Comparison of ENCODE assay signal across 8 cellular contexts in the genomic region with DNA sequence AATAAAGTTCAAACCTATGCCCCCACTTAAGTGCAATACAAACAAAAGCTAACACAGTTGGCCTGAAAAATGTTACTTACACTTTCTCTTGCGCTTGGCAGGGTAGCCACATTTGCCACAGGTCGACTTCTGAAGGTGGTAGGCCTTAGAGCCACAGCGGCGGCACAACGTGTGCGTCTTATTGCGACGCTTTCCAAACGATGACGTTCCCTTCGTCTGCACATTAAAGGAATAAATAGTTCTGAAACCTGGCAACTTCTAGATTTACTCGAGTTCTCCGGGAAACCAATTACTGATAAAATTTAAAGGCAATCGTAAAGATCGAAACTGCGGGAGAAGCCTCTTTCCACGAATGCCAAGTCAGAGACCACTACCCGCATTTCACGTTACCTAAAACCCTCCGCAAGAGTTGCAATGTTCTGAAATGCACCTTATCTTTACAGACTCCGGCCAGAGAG. TPM values are rescaled to one million over a fixed set of nuclear protein-coding genes. Genes with fewer than 3 reads are reported as not detected.
DNase-seq lines count a peak whose midpoint lies in the region; ATAC-seq, FAIRE-seq and TF ChIP-seq lines count a peak whose summit lies in the region.

No MANE protein-coding gene starts in this region.

- peak overlapping the region; percentile 100 for H3K27ac Mint-ChIP-seq in nephron progenitor cell

- no peak overlapping the region for H2BK20ac ChIP-seq in H1 (ENCODE audit: low read length)

- H3K9me3 Mint-ChIP-seq in nephron progenitor cell: no peaks in the 10 kb centered on the region

- H2AFZ ChIP-seq in H1 (ENCODE audit: low read length): no peak overlapping the region

- peak overlapping the region; percentile 99; the same call in 1 of the 2 replicates for H4K8ac ChIP-seq in H1 (ENCODE audit: extremely low read depth, insufficient read depth, low read length)

- H2BK120ac ChIP-seq in H1 (replicated peaks; ENCODE audit: low read depth, low read length): peak overlapping the region; percentile 59

- POLR2A ChIA-PET in AG04449 (lab: Yijun Ruan, JAX): interaction anchor here (0.6 to 3.1 kb wide), 6 partner anchors 11 to 297 kb away, joined by 3 to 16 read pairs (median 4); no protein-coding TSS in a partner anchor
- POLR2A ChIA-PET in H1 (lab: Charles Lee; ENCODE audit: partially characterized antibody): interaction anchor here (0.6 to 16.9 kb wide), 15 partner anchors 11 to 1271 kb away, joined by 3 to 372 read pairs (median 6); partner anchors contain the start of gene CARD6

- 0 out of 2 replicates have a peak, but pooled peaks cover 2% of the 10 kb centered on the region for H3K79me1 ChIP-seq in H1 (ENCODE audit: low read depth, low read length)

- DNase-seq in AG04449 (ENCODE audit: low read depth, low spot score) (no peak), HK-2 (ENCODE audit: unreplicated experiment) (peak; percentile 13), H1 (ENCODE audit: low read depth in 1 of 2, low spot score in 2 of 2) (no peak), nephron progenitor cell (no peak), posterior vena cava (ENCODE audit: low spot score) (no peak), MV-4-11 (lab: John Stamatoyannopoulos, UW) (no peak)
- DNase-seq in activated CD4-positive, alpha-beta T cell treated with anti-CD3 and anti-CD28 coated beads for 4 hours: peak; percentile 29 to 45

- peaks cover 0 to 7% (median 1%) of the 10 kb centered on the region in 4 experiments; a peak in 2 of 7 replicates for H3K4me1 ChIP-seq in H1 (replicated peaks in 1 of 4; ENCODE audit: control insufficient read depth in 3 of 4, insufficient read depth in 4 of 4, low read length in 3 of 4)

- peak overlapping the region; percentile 76 for H4K5ac ChIP-seq in H1 (ENCODE audit: insufficient read length, low read depth, low read length)

- H3K56ac ChIP-seq in H1 (replicated peaks; ENCODE audit: insufficient read length, low read depth, low read length): peak overlapping the region; percentile 88

- peak overlapping the region; percentile 97 to 100 (median 99) for H3K9ac ChIP-seq in H1 (replicated peaks in 1 of 4; ENCODE audit: extremely low read depth in 1 of 4, low read depth in 3 of 4, low read length in 3 of 4)

- CTCF ChIA-PET in AG04449 (lab: Yijun Ruan, JAX) (no interaction called here), H1 (lab: Charles Lee; ENCODE audit: partially characterized antibody) (interaction anchor here (1.0 kb wide), 1 partner anchor 8 kb away, joined by 3 read pairs; no protein-coding TSS in a partner anchor)

- FAIRE-seq in H1 (lab: Jason Lieb, UNC): no peak

- H3K18ac ChIP-seq in H1 (ENCODE audit: extremely low read depth, low read length): peak overlapping the region; percentile 84

- ATAC-seq in HG03025 (IDR thresholded peaks at IDR 0.05; ENCODE audit: low FRiP score, unreplicated experiment): no peak

- TF ChIP-seq CTCF in AG04449 (IDR thresholded peaks at IDR 0.05; ENCODE audit: insufficient read depth, low read length, missing control alignments): no peak
- TF ChIP-seq CTCF in H1 (IDR thresholded peaks at IDR 0.05; ENCODE audit: control extremely low read depth in 1 of 3, insufficient read depth in 1 of 3, low read depth in 1 of 3, low read length in 3 of 3): no peak
- no peak for TF ChIP-seq CTCF in nephron progenitor cell (IDR thresholded peaks at IDR 0.05)

- no peak overlapping the region for H2BK15ac ChIP-seq in H1 (ENCODE audit: low read length)

- H3K4me2 ChIP-seq in H1 (ENCODE audit: insufficient read depth in 1 of 2, low read depth in 2 of 2, low read length in 2 of 2): peak overlapping the region; percentile 86 to 93

- H2AK5ac ChIP-seq in H1 (ENCODE audit: low read depth, low read length): peak overlapping the region; percentile 83; the same call in 1 of the 2 replicates

- no peaks in the 10 kb centered on the region for H3K27me3 ChIP-seq in H1 (replicated peaks in 1 of 4; ENCODE audit: control insufficient read depth in 3 of 4, extremely low read depth in 1 of 4, insufficient read depth in 3 of 4, low read length in 3 of 4)

- H3K27ac ChIP-seq in H1 (ENCODE audit: low read depth, low read length): peak overlapping the region; percentile 94

- H3K14ac ChIP-seq in H1 (ENCODE audit: insufficient read length): peak overlapping the region; percentile 95

- peak overlapping the region; percentile 83 for H4K91ac ChIP-seq in H1 (replicated peaks; ENCODE audit: insufficient read length, low read length)

- no peak for TF ChIP-seq EP300 in H1 (IDR thresholded peaks at IDR 0.05; ENCODE audit: borderline replicate concordance in 1 of 2, low read depth in 2 of 2, low read length in 2 of 2)

- intact Hi-C loops in posterior vena cava (cut with DNase I): loop anchor here in 1 of 2 donors (10.0 kb wide), 1 partner anchor 80 kb away; the partner anchor contains the start of gene TTC33

- 1% methylated on average over 21 of the region's 21 CpGs; no CpG with 5 or more reads in 1 of the 2 experiments for WGBS in H1 (ENCODE audit: extremely low coverage in 1 of 2, insufficient coverage in 1 of 2, insufficient read length in 1 of 2, insufficient replicate concordance in 2 of 2, low coverage in 1 of 2, low lambda C conversion rate in 2 of 2, missing lambda C conversion rate in 1 of 2), 2 experiments

- H3K36me3 ChIP-seq in H1 (ENCODE audit: control insufficient read depth in 2 of 4, insufficient read depth in 4 of 4, low read length in 3 of 4): peaks cover 37 to 51% (median 48%) of the 10 kb centered on the region in 4 experiments

- H3K4me3 ChIP-seq in AG04449 (ENCODE audit: low read depth, low read length) (peak overlapping the region; percentile 98), H1 (ENCODE audit: extremely low read depth in 1 of 4, insufficient read depth in 2 of 4, low read depth in 3 of 4, low read length in 4 of 4) (peak overlapping the region; percentile 85 to 100 (median 99))

- peak in 1 of 2 experiments; percentile 16; a peak in 1 of 3 replicates for TF ChIP-seq POLR2A in H1 (IDR thresholded peaks at IDR 0.05; ENCODE audit: control extremely low read depth in 1 of 2, low read depth in 2 of 2, low read length in 2 of 2)

- peaks cover 8% of the 10 kb centered on the region for H3K23me2 ChIP-seq in H1 (ENCODE audit: low read depth, low read length)

- H3K4me1 Mint-ChIP-seq in nephron progenitor cell: peaks cover 62% of the 10 kb centered on the region

- H3K23ac ChIP-seq in H1 (ENCODE audit: insufficient read length): no peak overlapping the region

- H2BK12ac ChIP-seq in H1 (ENCODE audit: low read depth, low read length): no peak overlapping the region; the same call in 1 of the 2 replicates

- peaks cover 17 to 42% of the 10 kb centered on the region in 2 experiments for H3K79me2 ChIP-seq in H1 (ENCODE audit: control insufficient read depth in 1 of 2, insufficient read depth in 2 of 2, low read length in 2 of 2)

- H4K20me1 ChIP-seq in H1 (replicated peaks in 1 of 2; ENCODE audit: control insufficient read depth in 1 of 2, insufficient read depth in 2 of 2, low read length in 2 of 2): peaks cover 11 to 23% of the 10 kb centered on the region in 2 experiments

- no peak for TF ChIP-seq RAD21 in H1 (IDR thresholded peaks at IDR 0.05 in 1 of 2, conservative IDR thresholded peaks at IDR 0.05 in 1 of 2; ENCODE audit: low read depth in 2 of 2, low read length in 2 of 2)

- peak overlapping the region; percentile 96 for H2BK5ac ChIP-seq in H1 (ENCODE audit: low read depth, low read length)

- H3K36me3 Mint-ChIP-seq in nephron progenitor cell (ENCODE audit: low read depth): peaks cover 55% of the 10 kb centered on the region

- peak overlapping the region; percentile 100 for H3K4me3 Mint-ChIP-seq in nephron progenitor cell

- H3K4ac ChIP-seq in H1 (replicated peaks; ENCODE audit: insufficient read length, low read depth, low read length): peak overlapping the region; percentile 99

- peaks cover 11% of the 10 kb centered on the region for H3K27me3 Mint-ChIP-seq in nephron progenitor cell (ENCODE audit: low read depth, poor library complexity)

- H3K9me3 ChIP-seq in H1 (ENCODE audit: insufficient read depth in 2 of 2, low read depth in 1 of 2, low read length in 1 of 2): no peaks in the 10 kb centered on the region

TF ChIP-seq in H1, 55 proteins besides CTCF, POLR2A, EP300 and RAD21 (continues in another document):
- no peak for TF ChIP-seq HDAC6 (IDR thresholded peaks at IDR 0.05; ENCODE audit: low read depth, low read length)
- TF ChIP-seq SP1 (IDR thresholded peaks at IDR 0.05; ENCODE audit: low read depth, low read length): peak; percentile 8; the same call in 1 of the 2 replicates

RNA-seq across cellular contexts. Expression of gene RPL37, which starts 0.6 kb away (rescaled TPM):
- 1,534 and 1,595 TPM in 2 replicates for total RNA-seq in H1 (2021; fragmentation: NEBNext Ultra II Directional; extraction: Animal tissue kit (Norgen Biotek cat#: 25700))
- 351 and 467 TPM in 2 replicates for polyA plus RNA-seq in H1 (2011; rRNA removed)
- polyA plus RNA-seq in H1 (2011; cell fraction: cytosol; rRNA removed): 1,498 TPM
- polyA plus RNA-seq in H1 (2011; cell fraction: nucleus; rRNA removed): 3,683 TPM
- polyA plus RNA-seq in H1 (2012, experiment 1 of 2): 2,585 to 4,633 TPM (median 3,952 TPM) in 4 replicates
- 859 TPM for polyA plus RNA-seq in H1 (2012, experiment 2 of 2)
- polyA plus RNA-seq in H1 (2013, experiment 1 of 2): 5,500 TPM
- 5,119 TPM for polyA plus RNA-seq in H1 (2013, experiment 2 of 2)
- 1,273 and 1,578 TPM in 2 replicates for polyA minus RNA-seq in H1 (2011; rRNA and poly(A)+ RNA removed)
- 669 TPM for polyA minus RNA-seq in H1 (2011; cell fraction: cytosol; rRNA and poly(A)+ RNA removed)
- 580 TPM for polyA minus RNA-seq in H1 (2011; cell fraction: nucleus; rRNA and poly(A)+ RNA removed)
- 100 to 1,000 TPM; 738 to 822 TPM for total RNA-seq in posterior vena cava

RNA-seq across cellular contexts. Expression of gene CARD6, which starts 6.7 kb away (rescaled TPM):
- 0.33 and 0.50 TPM in 2 replicates for total RNA-seq in H1 (2021; fragmentation: NEBNext Ultra II Directional; extraction: Animal tissue kit (Norgen Biotek cat#: 25700))
- 0.19 and 0.41 TPM in 2 replicates for polyA plus RNA-seq in H1 (2011; rRNA removed)
- 0.41 TPM for polyA plus RNA-seq in H1 (2011; cell fraction: cytosol; rRNA removed)
- polyA plus RNA-seq in H1 (2011; cell fraction: nucleus; rRNA removed): 0.24 TPM
- 0.39 to 0.72 TPM (median 0.47 TPM) in 4 replicates for polyA plus RNA-seq in H1 (2012, experiment 1 of 2)
- polyA plus RNA-seq in H1 (2012, experiment 2 of 2): 0.07 TPM
- 0.34 TPM for polyA plus RNA-seq in H1 (2013, experiment 1 of 2)
- 0.37 TPM for polyA plus RNA-seq in H1 (2013, experiment 2 of 2)
- polyA minus RNA-seq in H1 (2011; rRNA and poly(A)+ RNA removed): 0.35 and 0.71 TPM in 2 replicates
- polyA minus RNA-seq in H1 (2011; cell fraction: cytosol; rRNA and poly(A)+ RNA removed): not detected
- 0.20 TPM for polyA minus RNA-seq in H1 (2011; cell fraction: nucleus; rRNA and poly(A)+ RNA removed)
- total RNA-seq in posterior vena cava: 10 to 100 TPM; 12.8 to 14.9 TPM

RNA-seq across cellular contexts. Expression of gene PRKAA1, which starts 36.2 kb away (rescaled TPM):
- total RNA-seq in H1 (2021; fragmentation: NEBNext Ultra II Directional; extraction: Animal tissue kit (Norgen Biotek cat#: 25700)): 30.3 and 33.1 TPM in 2 replicates
- polyA plus RNA-seq in H1 (2011; rRNA removed): 9.2 and 10.4 TPM in 2 replicates
- 12.6 TPM for polyA plus RNA-seq in H1 (2011; cell fraction: cytosol; rRNA removed)
- 12.5 TPM for polyA plus RNA-seq in H1 (2011; cell fraction: nucleus; rRNA removed)
- polyA plus RNA-seq in H1 (2012, experiment 1 of 2): 16.8 to 32.6 TPM (median 21.3 TPM) in 4 replicates
- 1.9 TPM for polyA plus RNA-seq in H1 (2012, experiment 2 of 2)
- 24.1 TPM for polyA plus RNA-seq in H1 (2013, experiment 1 of 2)
- polyA plus RNA-seq in H1 (2013, experiment 2 of 2): 24.0 TPM
- polyA minus RNA-seq in H1 (2011; rRNA and poly(A)+ RNA removed): 13.5 and 24.9 TPM in 2 replicates
- 16.7 TPM for polyA minus RNA-seq in H1 (2011; cell fraction: cytosol; rRNA and poly(A)+ RNA removed)
- polyA minus RNA-seq in H1 (2011; cell fraction: nucleus; rRNA and poly(A)+ RNA removed): 29.1 TPM
- 100 to 1,000 TPM in 1 of 2 donors, 10 to 100 TPM in 1; 98.8 to 102 TPM for total RNA-seq in posterior vena cava

Comparison
In these comparisons a context has a peak if more than half of its experiments do, and no peak if none do; other contexts are left out.
1. DNase-seq: peak in HK-2 (single experiment) and activated CD4-positive, alpha-beta T cell treated with anti-CD3 and anti-CD28 coated beads for 4 hours (2 of 2); none in AG04449 (single experiment), H1 (0 of 2), nephron progenitor cell (single experiment), posterior vena cava (single experiment) and MV-4-11 (single experiment).